In the genomic region with DNA sequence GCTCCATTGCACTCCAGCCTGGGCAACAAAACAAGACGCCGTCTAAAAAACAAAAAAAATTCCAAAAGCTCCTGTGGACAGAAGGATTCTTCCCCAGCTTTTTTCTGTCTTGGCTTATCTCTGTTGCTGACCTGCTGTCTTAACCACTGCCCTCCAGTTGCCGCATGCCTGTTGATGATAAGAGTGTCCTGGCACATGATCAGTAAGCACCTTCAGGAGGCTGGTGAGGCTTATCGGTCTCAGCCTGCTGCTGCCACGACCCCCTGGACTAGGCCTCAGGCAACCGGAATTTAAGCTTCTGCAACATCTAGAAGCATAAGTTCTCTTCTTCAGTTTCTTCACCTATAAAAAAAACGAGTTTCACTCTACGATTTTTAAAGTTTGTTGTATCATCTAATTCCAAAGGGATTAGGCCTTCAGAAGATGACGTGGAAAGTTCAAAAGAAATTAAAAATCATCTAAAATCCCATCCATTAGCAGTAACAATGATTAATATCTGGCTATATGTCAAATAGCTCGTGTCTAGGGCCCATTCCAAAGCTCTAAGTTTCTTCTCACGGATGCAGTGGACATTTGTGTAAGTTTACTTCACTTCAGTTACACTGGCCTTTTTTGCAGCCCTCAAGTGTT, we compare ENCODE assay signal across 1 cellular context.
A peak's percentile ranks its signal among the peaks of the same experiment; 100 is the strongest.
TF ChIP-seq lines count a peak whose summit lies in the region.

No MANE protein-coding gene starts in this region.

TF ChIP-seq in K562, 482 proteins besides CTCF, POLR2A, EP300 and RAD21 (continued from another document and continues in another):
- TF ChIP-seq NRF1 (conservative IDR thresholded peaks at IDR 0.05 in 1 of 2, IDR thresholded peaks at IDR 0.05 in 1 of 2) = peak; percentile 39 to 56; a peak in 2 of 4 replicates
- peak; percentile 57; the same call in 1 of the 2 replicates for TF ChIP-seq NR2C2 (CRISPR knock-in tag; IDR thresholded peaks at IDR 0.05)
- peak; percentile 61 for TF ChIP-seq NR2C2 (tag; IDR thresholded peaks at IDR 0.05)
- TF ChIP-seq ZNF77 (CRISPR knock-in tag; IDR thresholded peaks at IDR 0.05) = no peak
- no peak for TF ChIP-seq ELF2 (CRISPR knock-in tag; IDR thresholded peaks at IDR 0.05)
- TF ChIP-seq, protein P1, sequence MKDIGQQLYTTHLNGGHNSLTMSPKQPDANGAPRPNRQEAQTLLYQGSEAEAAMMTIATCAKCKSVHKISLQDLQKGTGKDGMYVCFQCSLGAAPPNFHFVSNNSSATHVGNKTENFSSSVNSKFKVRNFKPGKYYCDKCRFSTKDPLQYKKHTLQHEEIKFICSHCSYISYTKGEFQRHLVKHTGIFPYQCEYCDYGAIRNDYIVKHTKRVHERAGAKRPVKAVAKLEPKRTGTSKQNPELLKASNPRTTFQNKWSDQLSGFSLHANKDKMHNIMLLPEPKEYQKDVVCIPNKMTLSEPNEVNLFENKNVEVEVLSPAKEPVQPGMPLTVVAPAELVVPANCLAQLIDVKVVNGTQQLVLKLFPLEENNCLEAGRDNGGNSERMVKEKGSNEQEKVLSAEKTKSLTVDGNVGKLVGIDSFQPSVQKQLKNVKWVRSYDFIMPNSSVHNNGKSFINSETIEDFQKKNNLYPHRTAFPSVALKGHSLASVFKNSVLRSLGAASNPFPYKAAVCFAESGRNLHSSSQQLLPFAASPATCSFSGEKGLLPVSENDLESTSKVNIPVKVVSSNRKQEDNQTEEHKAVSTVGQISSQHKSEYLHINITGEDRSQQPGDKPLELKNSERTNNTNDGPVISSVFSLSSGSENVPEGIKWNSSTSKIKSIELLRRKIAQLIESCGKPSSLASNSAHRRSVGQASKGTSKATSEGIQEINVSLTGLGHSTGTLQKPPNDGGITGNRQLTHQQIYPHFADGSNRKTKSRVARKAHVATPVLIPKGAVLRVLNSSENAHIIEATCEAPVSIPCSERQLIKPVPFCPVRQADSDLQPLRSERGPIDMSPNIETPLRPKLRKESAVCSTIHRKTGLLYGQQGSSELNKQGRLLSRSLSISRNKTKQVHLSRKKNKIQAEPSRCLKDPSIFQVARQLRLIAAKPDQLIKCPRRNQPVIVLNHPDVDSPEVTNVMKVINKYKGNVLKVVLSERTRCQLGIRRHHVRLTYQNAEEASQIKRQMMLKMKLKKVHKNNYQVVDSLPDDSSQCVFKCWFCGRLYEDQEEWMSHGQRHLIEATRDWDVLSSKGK (CRISPR knock-in tag; IDR thresholded peaks at IDR 0.05) = no peak
- TF ChIP-seq ZNF699 (CRISPR knock-in tag; IDR thresholded peaks at IDR 0.05; ENCODE audit: insufficient replicate concordance) = no peak
- peak; percentile 79 for TF ChIP-seq FOSL1 (tag; conservative IDR thresholded peaks at IDR 0.05)
- no peak for TF ChIP-seq ZNF431 (CRISPR knock-in tag; IDR thresholded peaks at IDR 0.05)
- peak; percentile 84; the same call in 1 of the 2 replicates for TF ChIP-seq PHTF2 (CRISPR knock-in tag; IDR thresholded peaks at IDR 0.05)
- no peak for TF ChIP-seq ELF1 (tag; IDR thresholded peaks at IDR 0.05)
- TF ChIP-seq BRF1 (IDR thresholded peaks at IDR 0.05; ENCODE audit: borderline replicate concordance, extremely low read depth, insufficient read length) = no peak
- TF ChIP-seq MTA2 (IDR thresholded peaks at IDR 0.05; ENCODE audit: low read depth) = peak; percentile 100
- TF ChIP-seq, protein P2, sequence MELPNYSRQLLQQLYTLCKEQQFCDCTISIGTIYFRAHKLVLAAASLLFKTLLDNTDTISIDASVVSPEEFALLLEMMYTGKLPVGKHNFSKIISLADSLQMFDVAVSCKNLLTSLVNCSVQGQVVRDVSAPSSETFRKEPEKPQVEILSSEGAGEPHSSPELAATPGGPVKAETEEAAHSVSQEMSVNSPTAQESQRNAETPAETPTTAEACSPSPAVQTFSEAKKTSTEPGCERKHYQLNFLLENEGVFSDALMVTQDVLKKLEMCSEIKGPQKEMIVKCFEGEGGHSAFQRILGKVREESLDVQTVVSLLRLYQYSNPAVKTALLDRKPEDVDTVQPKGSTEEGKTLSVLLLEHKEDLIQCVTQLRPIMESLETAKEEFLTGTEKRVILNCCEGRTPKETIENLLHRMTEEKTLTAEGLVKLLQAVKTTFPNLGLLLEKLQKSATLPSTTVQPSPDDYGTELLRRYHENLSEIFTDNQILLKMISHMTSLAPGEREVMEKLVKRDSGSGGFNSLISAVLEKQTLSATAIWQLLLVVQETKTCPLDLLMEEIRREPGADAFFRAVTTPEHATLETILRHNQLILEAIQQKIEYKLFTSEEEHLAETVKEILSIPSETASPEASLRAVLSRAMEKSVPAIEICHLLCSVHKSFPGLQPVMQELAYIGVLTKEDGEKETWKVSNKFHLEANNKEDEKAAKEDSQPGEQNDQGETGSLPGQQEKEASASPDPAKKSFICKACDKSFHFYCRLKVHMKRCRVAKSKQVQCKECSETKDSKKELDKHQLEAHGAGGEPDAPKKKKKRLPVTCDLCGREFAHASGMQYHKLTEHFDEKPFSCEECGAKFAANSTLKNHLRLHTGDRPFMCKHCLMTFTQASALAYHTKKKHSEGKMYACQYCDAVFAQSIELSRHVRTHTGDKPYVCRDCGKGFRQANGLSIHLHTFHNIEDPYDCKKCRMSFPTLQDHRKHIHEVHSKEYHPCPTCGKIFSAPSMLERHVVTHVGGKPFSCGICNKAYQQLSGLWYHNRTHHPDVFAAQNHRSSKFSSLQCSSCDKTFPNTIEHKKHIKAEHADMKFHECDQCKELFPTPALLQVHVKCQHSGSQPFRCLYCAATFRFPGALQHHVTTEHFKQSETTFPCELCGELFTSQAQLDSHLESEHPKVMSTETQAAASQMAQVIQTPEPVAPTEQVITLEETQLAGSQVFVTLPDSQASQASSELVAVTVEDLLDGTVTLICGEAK (IDR thresholded peaks at IDR 0.05) = peak; percentile 49
- TF ChIP-seq, protein P2 (CRISPR knock-in tag; IDR thresholded peaks at IDR 0.05) = no peak
- TF ChIP-seq, protein P3, sequence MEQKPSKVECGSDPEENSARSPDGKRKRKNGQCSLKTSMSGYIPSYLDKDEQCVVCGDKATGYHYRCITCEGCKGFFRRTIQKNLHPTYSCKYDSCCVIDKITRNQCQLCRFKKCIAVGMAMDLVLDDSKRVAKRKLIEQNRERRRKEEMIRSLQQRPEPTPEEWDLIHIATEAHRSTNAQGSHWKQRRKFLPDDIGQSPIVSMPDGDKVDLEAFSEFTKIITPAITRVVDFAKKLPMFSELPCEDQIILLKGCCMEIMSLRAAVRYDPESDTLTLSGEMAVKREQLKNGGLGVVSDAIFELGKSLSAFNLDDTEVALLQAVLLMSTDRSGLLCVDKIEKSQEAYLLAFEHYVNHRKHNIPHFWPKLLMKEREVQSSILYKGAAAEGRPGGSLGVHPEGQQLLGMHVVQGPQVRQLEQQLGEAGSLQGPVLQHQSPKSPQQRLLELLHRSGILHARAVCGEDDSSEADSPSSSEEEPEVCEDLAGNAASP (IDR thresholded peaks at IDR 0.05) = no peak
- TF ChIP-seq, protein P4, sequence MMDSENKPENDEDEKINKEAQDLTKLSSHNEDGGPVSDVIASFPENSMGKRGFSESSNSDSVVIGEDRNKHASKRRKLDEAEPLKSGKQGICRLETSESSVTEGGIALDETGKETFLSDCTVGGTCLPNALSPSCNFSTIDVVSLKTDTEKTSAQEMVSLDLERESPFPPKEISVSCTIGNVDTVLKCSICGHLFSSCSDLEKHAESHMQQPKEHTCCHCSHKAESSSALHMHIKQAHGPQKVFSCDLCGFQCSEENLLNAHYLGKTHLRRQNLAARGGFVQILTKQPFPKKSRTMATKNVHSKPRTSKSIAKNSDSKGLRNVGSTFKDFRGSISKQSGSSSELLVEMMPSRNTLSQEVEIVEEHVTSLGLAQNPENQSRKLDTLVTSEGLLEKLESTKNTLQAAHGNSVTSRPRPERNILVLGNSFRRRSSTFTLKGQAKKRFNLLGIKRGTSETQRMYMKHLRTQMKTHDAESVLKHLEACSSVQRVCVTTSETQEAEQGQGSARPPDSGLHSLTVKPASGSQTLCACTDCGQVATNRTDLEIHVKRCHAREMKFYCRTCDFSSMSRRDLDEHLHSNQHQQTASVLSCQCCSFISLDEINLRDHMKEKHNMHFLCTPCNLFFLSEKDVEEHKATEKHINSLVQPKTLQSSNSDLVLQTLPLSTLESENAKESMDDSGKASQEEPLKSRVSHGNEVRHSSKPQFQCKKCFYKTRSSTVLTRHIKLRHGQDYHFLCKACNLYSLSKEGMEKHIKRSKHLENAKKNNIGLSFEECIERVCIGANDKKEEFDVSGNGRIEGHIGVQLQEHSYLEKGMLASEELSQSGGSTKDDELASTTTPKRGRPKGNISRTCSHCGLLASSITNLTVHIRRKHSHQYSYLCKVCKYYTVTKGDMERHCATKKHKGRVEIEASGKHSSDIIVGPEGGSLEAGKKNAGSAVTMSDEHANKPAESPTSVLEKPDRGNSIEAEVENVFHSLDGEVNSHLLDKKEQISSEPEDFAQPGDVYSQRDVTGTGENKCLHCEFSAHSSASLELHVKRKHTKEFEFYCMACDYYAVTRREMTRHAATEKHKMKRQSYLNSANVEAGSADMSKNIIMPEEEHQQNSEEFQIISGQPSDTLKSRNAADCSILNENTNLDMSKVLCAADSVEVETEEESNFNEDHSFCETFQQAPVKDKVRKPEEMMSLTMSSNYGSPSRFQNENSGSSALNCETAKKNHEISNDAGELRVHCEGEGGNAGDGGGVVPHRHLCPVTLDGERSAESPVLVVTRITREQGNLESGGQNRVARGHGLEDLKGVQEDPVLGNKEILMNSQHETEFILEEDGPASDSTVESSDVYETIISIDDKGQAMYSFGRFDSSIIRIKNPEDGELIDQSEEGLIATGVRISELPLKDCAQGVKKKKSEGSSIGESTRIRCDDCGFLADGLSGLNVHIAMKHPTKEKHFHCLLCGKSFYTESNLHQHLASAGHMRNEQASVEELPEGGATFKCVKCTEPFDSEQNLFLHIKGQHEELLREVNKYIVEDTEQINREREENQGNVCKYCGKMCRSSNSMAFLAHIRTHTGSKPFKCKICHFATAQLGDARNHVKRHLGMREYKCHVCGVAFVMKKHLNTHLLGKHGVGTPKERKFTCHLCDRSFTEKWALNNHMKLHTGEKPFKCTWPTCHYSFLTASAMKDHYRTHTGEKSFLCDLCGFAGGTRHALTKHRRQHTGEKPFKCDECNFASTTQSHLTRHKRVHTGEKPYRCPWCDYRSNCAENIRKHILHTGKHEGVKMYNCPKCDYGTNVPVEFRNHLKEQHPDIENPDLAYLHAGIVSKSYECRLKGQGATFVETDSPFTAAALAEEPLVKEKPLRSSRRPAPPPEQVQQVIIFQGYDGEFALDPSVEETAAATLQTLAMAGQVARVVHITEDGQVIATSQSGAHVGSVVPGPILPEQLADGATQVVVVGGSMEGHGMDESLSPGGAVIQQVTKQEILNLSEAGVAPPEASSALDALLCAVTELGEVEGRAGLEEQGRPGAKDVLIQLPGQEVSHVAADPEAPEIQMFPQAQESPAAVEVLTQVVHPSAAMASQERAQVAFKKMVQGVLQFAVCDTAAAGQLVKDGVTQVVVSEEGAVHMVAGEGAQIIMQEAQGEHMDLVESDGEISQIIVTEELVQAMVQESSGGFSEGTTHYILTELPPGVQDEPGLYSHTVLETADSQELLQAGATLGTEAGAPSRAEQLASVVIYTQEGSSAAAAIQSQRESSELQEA (IDR thresholded peaks at IDR 0.05; ENCODE audit: low read depth) = no peak
- peak; percentile 97 to 99 for TF ChIP-seq ARNT (IDR thresholded peaks at IDR 0.05)
- peak; percentile 78 for TF ChIP-seq ATF7 (IDR thresholded peaks at IDR 0.05)
- TF ChIP-seq PHF20 (IDR thresholded peaks at IDR 0.05; ENCODE audit: partially characterized antibody) = no peak
- TF ChIP-seq, protein P5, sequence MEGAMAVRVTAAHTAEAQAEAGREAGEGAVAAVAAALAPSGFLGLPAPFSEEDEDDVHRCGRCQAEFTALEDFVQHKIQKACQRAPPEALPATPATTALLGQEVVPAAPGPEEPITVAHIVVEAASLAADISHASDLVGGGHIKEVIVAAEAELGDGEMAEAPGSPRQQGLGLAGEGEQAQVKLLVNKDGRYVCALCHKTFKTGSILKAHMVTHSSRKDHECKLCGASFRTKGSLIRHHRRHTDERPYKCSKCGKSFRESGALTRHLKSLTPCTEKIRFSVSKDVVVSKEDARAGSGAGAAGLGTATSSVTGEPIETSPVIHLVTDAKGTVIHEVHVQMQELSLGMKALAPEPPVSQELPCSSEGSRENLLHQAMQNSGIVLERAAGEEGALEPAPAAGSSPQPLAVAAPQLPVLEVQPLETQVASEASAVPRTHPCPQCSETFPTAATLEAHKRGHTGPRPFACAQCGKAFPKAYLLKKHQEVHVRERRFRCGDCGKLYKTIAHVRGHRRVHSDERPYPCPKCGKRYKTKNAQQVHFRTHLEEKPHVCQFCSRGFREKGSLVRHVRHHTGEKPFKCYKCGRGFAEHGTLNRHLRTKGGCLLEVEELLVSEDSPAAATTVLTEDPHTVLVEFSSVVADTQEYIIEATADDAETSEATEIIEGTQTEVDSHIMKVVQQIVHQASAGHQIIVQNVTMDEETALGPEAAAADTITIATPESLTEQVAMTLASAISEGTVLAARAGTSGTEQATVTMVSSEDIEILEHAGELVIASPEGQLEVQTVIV (CRISPR knock-in tag; IDR thresholded peaks at IDR 0.05; ENCODE audit: borderline replicate concordance) = no peak
- TF ChIP-seq RBM25 (IDR thresholded peaks at IDR 0.05; ENCODE audit: low read depth, low read length, severe bottlenecking) = no peak
- TF ChIP-seq, protein P6, sequence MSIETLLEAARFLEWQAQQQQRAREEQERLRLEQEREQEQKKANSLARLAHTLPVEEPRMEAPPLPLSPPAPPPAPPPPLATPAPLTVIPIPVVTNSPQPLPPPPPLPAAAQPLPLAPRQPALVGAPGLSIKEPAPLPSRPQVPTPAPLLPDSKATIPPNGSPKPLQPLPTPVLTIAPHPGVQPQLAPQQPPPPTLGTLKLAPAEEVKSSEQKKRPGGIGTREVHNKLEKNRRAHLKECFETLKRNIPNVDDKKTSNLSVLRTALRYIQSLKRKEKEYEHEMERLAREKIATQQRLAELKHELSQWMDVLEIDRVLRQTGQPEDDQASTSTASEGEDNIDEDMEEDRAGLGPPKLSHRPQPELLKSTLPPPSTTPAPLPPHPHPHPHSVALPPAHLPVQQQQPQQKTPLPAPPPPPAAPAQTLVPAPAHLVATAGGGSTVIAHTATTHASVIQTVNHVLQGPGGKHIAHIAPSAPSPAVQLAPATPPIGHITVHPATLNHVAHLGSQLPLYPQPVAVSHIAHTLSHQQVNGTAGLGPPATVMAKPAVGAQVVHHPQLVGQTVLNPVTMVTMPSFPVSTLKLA (conservative IDR thresholded peaks at IDR 0.05) = peak; percentile 64 to 79; a peak in 3 of 4 replicates
